8 cellular contexts compared by ENCODE assay signal in the genomic region with DNA sequence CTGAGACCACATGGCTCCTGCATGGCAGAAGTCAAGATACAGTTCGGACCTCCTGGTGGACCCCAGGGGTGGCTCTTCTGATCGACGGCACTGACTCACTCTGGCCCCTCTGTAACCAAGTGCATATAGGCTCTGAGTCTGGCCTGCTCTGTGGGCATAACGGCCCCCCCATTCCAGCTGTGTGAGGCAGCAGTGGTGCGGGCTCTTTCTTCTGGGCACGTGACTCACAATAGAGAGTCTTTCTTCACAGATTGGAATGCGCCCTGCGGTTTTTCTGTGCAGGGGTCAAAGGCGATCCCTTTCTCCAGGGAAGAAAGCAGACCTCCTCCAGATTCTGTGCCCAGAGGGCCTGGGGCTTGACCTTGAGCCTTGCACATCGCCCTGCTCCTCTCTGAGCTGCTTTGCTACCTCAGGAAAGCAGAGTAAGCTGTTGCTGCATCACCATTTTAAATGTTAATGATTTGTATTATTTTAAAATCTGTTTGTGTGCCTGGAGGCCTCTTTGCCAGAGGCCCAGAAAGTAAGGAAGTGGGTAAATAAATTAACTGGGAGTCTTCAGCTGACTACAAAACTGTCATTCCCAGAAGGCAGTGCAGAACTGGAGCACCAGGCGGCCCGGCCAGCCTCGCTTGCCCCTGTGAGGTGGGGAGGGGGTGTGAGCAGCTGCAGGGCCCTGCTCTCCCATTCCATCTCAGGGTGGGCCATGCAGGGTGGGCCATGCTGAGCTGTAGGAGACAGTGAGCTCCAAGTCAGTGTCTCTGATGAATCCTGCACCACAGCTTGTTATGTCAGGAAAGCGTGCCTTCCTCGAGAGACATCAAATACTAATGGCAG.
DNase-seq lines count a peak whose midpoint lies in the region; ATAC-seq and TF ChIP-seq lines count a peak whose summit lies in the region.

No MANE protein-coding gene starts in this region.

- peak; percentile 7 for ATAC-seq in GM18907 (IDR thresholded peaks at IDR 0.05; ENCODE audit: unreplicated experiment)

- peaks cover 5% of the 10 kb centered on the region for H3K9me3 Mint-ChIP-seq in neural crest cell
- H3K9me3 Mint-ChIP-seq in activated naive CD4-positive, alpha-beta T cell treated with anti-CD3 and anti-CD28 coated beads for 36 hours: peaks cover 8% of the 10 kb centered on the region

- peaks cover 4% of the 10 kb centered on the region for H3K36me3 Mint-ChIP-seq in neural crest cell (ENCODE audit: low read depth)
- no peaks in the 10 kb centered on the region for H3K36me3 Mint-ChIP-seq in activated naive CD4-positive, alpha-beta T cell treated with anti-CD3 and anti-CD28 coated beads for 36 hours (ENCODE audit: low read depth)

- peak overlapping the region; percentile 86 for H3K27ac Mint-ChIP-seq in neural crest cell (ENCODE audit: unreplicated experiment)
- H3K27ac Mint-ChIP-seq in activated naive CD4-positive, alpha-beta T cell treated with anti-CD3 and anti-CD28 coated beads for 36 hours: no peak overlapping the region

- intact Hi-C loops in activated naive CD4-positive, alpha-beta T cell treated with anti-CD3 and anti-CD28 coated beads for 36 hours (cut with micrococcal nuclease): no loop called here

- TF ChIP-seq CTCF in neural crest cell (conservative IDR thresholded peaks at IDR 0.05): no peak

- CTCF ChIA-PET in activated naive CD4-positive, alpha-beta T cell treated with anti-CD3 and anti-CD28 coated beads for 36 hours (lab: Charles Lee): no interaction called here

- DNase-seq in LHCN-M2 (ENCODE audit: low read depth): peak; percentile 88
- peak; percentile 77 for DNase-seq in epidermal melanocyte (ENCODE audit: insufficient read length, low spot score)
- DNase-seq in neural crest cell (ENCODE audit: low read depth, low spot score): peak; percentile 78
- no peak for DNase-seq in GM19238 (ENCODE audit: insufficient read length, low spot score)
- DNase-seq in NCI-H1436 treated with DMSO at 0.1 percent for 48 hours (lab: John Stamatoyannopoulos, UW): no peak
- no peak for DNase-seq in activated naive CD4-positive, alpha-beta T cell treated with anti-CD3 and anti-CD28 coated beads for 36 hours
- DNase-seq in NCI-H1694 treated with DMSO at 0.1 percent for 48 hours (lab: John Stamatoyannopoulos, UW): no peak

- H3K4me1 Mint-ChIP-seq in neural crest cell: peaks cover 57% of the 10 kb centered on the region
- H3K4me1 Mint-ChIP-seq in activated naive CD4-positive, alpha-beta T cell treated with anti-CD3 and anti-CD28 coated beads for 36 hours (ENCODE audit: low read depth): peaks cover 5% of the 10 kb centered on the region

- peaks cover 98% of the 10 kb centered on the region for H3K27me3 Mint-ChIP-seq in neural crest cell (ENCODE audit: low read depth)
- peaks cover 3% of the 10 kb centered on the region for H3K27me3 Mint-ChIP-seq in activated naive CD4-positive, alpha-beta T cell treated with anti-CD3 and anti-CD28 coated beads for 36 hours (ENCODE audit: low read depth)

- H3K4me3 Mint-ChIP-seq in neural crest cell: peak overlapping the region; percentile 73
- no peak overlapping the region for H3K4me3 Mint-ChIP-seq in activated naive CD4-positive, alpha-beta T cell treated with anti-CD3 and anti-CD28 coated beads for 36 hours

Comparison
In these comparisons a context has a peak if more than half of its experiments do, and no peak if none do; other contexts are left out.
1. DNase-seq: peak in LHCN-M2 (single experiment), epidermal melanocyte (single experiment) and neural crest cell (single experiment); none in GM19238 (single experiment), NCI-H1436 treated with DMSO at 0.1 percent for 48 hours (single experiment), activated naive CD4-positive, alpha-beta T cell treated with anti-CD3 and anti-CD28 coated beads for 36 hours (single experiment) and NCI-H1694 treated with DMSO at 0.1 percent for 48 hours (single experiment).